Comparison of ENCODE assay signal across 30 cellular contexts in the genomic region with DNA sequence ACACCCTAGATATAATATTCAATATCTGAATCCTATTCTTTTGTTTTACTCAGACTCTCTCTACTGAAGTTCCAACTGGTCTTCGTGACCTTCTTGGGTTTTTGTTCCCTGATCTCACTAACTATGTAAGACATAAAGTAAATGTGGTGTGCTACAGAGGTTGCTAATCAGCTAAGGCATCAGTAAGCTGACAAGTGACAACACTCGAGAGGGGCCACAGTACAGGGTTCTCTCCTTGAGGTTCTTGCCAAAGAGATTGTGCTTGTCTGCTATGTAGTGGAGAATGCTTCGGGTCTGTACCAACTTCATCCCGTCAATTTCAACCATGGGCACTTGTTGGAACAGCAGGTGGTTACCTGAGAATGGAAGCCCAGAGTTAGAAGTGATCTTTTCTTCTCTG. TPM values are rescaled to one million over a fixed set of nuclear protein-coding genes. Genes with fewer than 3 reads are reported as not detected.
A peak's percentile ranks its signal among the peaks of the same experiment; 100 is the strongest.
DNase-seq lines count a peak whose midpoint lies in the region; ATAC-seq and TF ChIP-seq lines count a peak whose summit lies in the region.
"Had no signal": no experiment of that assay in that cellular context is flagged by ENCODE, and none has a peak within 500 bp of the region (broad histone marks: within the 10 kb centered on the region; RNA-seq: fewer than 3 reads in every experiment).

No MANE protein-coding gene starts in this region.

- peaks cover 23% of the 10 kb centered on the region for H4K20me1 ChIP-seq in BLaER1

- H3K4me1 ChIP-seq in BLaER1 (peaks cover 26% of the 10 kb centered on the region), Caco-2 (peaks cover 4% of the 10 kb centered on the region; the same call in 1 of the 2 replicates), lower lobe of right lung (no peaks in the 10 kb centered on the region)
- H3K4me1 ChIP-seq: body of pancreas, prostate gland had no signal

- intact Hi-C loops in Caco-2 (cut with micrococcal nuclease; ENCODE audit: unreplicated experiment) (no loop called here), lower lobe of right lung (cut with DNase I) (no loop called here)

- TF ChIP-seq CTCF in Caco-2 (IDR thresholded peaks at IDR 0.05; ENCODE audit: insufficient read depth in 1 of 2, low read depth in 1 of 2, low read length in 1 of 2, severe bottlenecking in 1 of 2, unreplicated experiment in 1 of 2) (no peak), lower lobe of right lung (IDR thresholded peaks at IDR 0.05) (no peak)

- POLR2A ChIA-PET in activated CD4-positive, alpha-beta memory T cell treated with anti-CD3 and anti-CD28 coated beads, Interleukin-2, amount 10 ng/mL, durations not matched to agents 7 days and 5 days (lab: Charles Lee): interaction anchor here (1.9 to 4.8 kb wide), 2 partner anchors 9 to 81 kb away, joined by 9 to 70 read pairs; a partner anchor contains a TSS
- POLR2A ChIA-PET in Caco-2 (lab: Charles Lee): no interaction called here

- H3K4me2 ChIP-seq in BLaER1: peak overlapping the region; percentile 81
- H3K4me2 ChIP-seq: SK-N-SH had no signal

- H3K27ac Mint-ChIP-seq in T-helper 1 cell treated with Interleukin-12 subunit alpha and Interleukin-12 subunit beta and Interleukin-4 antibody, amounts not matched to agents 30 μg/mL and 1 μg/mL, for 36 hours: no peak overlapping the region
- H3K27ac Mint-ChIP-seq in activated CD4-positive, alpha-beta memory T cell treated with anti-CD3 and anti-CD28 coated beads, Interleukin-2, amount 10 ng/mL, durations not matched to agents 7 days and 5 days: peak overlapping the region; percentile 82
- peak overlapping the region; percentile 31 for H3K27ac Mint-ChIP-seq in memory B cell
- H3K27ac Mint-ChIP-seq in Caco-2 (ENCODE audit: unreplicated experiment): no peak overlapping the region
- H3K27ac Mint-ChIP-seq: CD14-positive monocyte had no signal

- no peaks in the 10 kb centered on the region for H3K36me3 ChIP-seq in BLaER1
- peaks cover 1% of the 10 kb centered on the region for H3K36me3 ChIP-seq in Caco-2 (ENCODE audit: control insufficient read depth, insufficient read depth, low read length)
- H3K36me3 ChIP-seq in lower lobe of right lung: peaks cover 54% of the 10 kb centered on the region
- H3K36me3 ChIP-seq: prostate gland had no signal

- no peak overlapping the region for H3K4me3 ChIP-seq in BLaER1
- H3K4me3 ChIP-seq in Caco-2 (ENCODE audit: low read depth, low read length): no peak overlapping the region
- no peak overlapping the region for H3K4me3 ChIP-seq in lower lobe of right lung
- H3K4me3 ChIP-seq: body of pancreas, dorsolateral prefrontal cortex, heart right ventricle, prostate gland, upper lobe of left lung had no signal

- DNase-seq in T-helper 1 cell (no peak), memory B cell (ENCODE audit: low spot score in 2 of 2) (no peak), DMS153 (lab: John Stamatoyannopoulos, UW) (no peak), Caco-2 (no peak), lower lobe of right lung (no peak)
- no peak for DNase-seq in activated CD4-positive, alpha-beta memory T cell treated with anti-CD3 and anti-CD28 coated beads, Interleukin-2, amount 10 ng/mL, durations not matched to agents 7 days and 5 days
- DNase-seq: activated CD4-positive, alpha-beta T cell treated with anti-CD3 and anti-CD28 coated beads for 1 hour; body of pancreas; dorsolateral prefrontal cortex; GOT3; heart right ventricle; Kasumi-1; kidney; midbrain; naive B cell; NCI-H1048; NCI-H1694; NCI-H446; NCI-H748 treated with DMSO at 0.1 percent for 48 hours; occipital lobe; SK-N-SH; stimulated activated CD8-positive, alpha-beta memory T cell treated with anti-CD3 and anti-CD28 coated beads, Interleukin-4, amount 100 ng/mL, for 48 hours; upper lobe of left lung had no signal

- no peak overlapping the region for H3K9ac ChIP-seq in BLaER1
- H3K9ac ChIP-seq: SK-N-SH had no signal

- peaks cover 48% of the 10 kb centered on the region for H3K4me1 Mint-ChIP-seq in T-helper 1 cell treated with Interleukin-12 subunit alpha and Interleukin-12 subunit beta and Interleukin-4 antibody, amounts not matched to agents 30 μg/mL and 1 μg/mL, for 36 hours (ENCODE audit: low read depth)
- peaks cover 49% of the 10 kb centered on the region for H3K4me1 Mint-ChIP-seq in activated CD4-positive, alpha-beta memory T cell treated with anti-CD3 and anti-CD28 coated beads, Interleukin-2, amount 10 ng/mL, durations not matched to agents 7 days and 5 days
- H3K4me1 Mint-ChIP-seq in memory B cell (peaks cover 35% of the 10 kb centered on the region), Caco-2 (ENCODE audit: low read depth, unreplicated experiment) (peaks cover 2% of the 10 kb centered on the region)

- no peaks in the 10 kb centered on the region for H3K9me3 Mint-ChIP-seq in T-helper 1 cell treated with Interleukin-12 subunit alpha and Interleukin-12 subunit beta and Interleukin-4 antibody, amounts not matched to agents 30 μg/mL and 1 μg/mL, for 36 hours
- no peaks in the 10 kb centered on the region for H3K9me3 Mint-ChIP-seq in activated CD4-positive, alpha-beta memory T cell treated with anti-CD3 and anti-CD28 coated beads, Interleukin-2, amount 10 ng/mL, durations not matched to agents 7 days and 5 days
- H3K9me3 Mint-ChIP-seq in memory B cell: no peaks in the 10 kb centered on the region
- H3K9me3 Mint-ChIP-seq in Caco-2 (ENCODE audit: unreplicated experiment): no peaks in the 10 kb centered on the region
- H3K9me3 Mint-ChIP-seq: naive B cell had no signal

- peaks cover 16% of the 10 kb centered on the region for H3K36me3 Mint-ChIP-seq in T-helper 1 cell treated with Interleukin-12 subunit alpha and Interleukin-12 subunit beta and Interleukin-4 antibody, amounts not matched to agents 30 μg/mL and 1 μg/mL, for 36 hours (ENCODE audit: low read depth)
- peaks cover 43% of the 10 kb centered on the region for H3K36me3 Mint-ChIP-seq in activated CD4-positive, alpha-beta memory T cell treated with anti-CD3 and anti-CD28 coated beads, Interleukin-2, amount 10 ng/mL, durations not matched to agents 7 days and 5 days (ENCODE audit: low read depth)
- H3K36me3 Mint-ChIP-seq in memory B cell (no peaks in the 10 kb centered on the region), Caco-2 (ENCODE audit: insufficient read depth, unreplicated experiment) (peaks cover 13% of the 10 kb centered on the region)
- H3K36me3 Mint-ChIP-seq: CD14-positive monocyte had no signal

- CTCF ChIA-PET in activated CD4-positive, alpha-beta memory T cell treated with anti-CD3 and anti-CD28 coated beads, Interleukin-2, amount 10 ng/mL, durations not matched to agents 7 days and 5 days (lab: Charles Lee): interaction anchor here (4.4 kb wide), 1 partner anchor 9 kb away, joined by 42 read pairs; a partner anchor contains a TSS
- CTCF ChIA-PET in Caco-2 (lab: Charles Lee): no interaction called here

- no peaks in the 10 kb centered on the region for H3K9me3 ChIP-seq in BLaER1
- no peaks in the 10 kb centered on the region for H3K9me3 ChIP-seq in Caco-2
- no peaks in the 10 kb centered on the region for H3K9me3 ChIP-seq in lower lobe of right lung
- H3K9me3 ChIP-seq: body of pancreas, heart right ventricle, prostate gland, SK-N-SH, upper lobe of left lung had no signal

- H3K27me3 Mint-ChIP-seq in T-helper 1 cell treated with Interleukin-12 subunit alpha and Interleukin-12 subunit beta and Interleukin-4 antibody, amounts not matched to agents 30 μg/mL and 1 μg/mL, for 36 hours (ENCODE audit: low read depth): no peaks in the 10 kb centered on the region
- peaks cover 13% of the 10 kb centered on the region for H3K27me3 Mint-ChIP-seq in activated CD4-positive, alpha-beta memory T cell treated with anti-CD3 and anti-CD28 coated beads, Interleukin-2, amount 10 ng/mL, durations not matched to agents 7 days and 5 days
- H3K27me3 Mint-ChIP-seq in memory B cell (peaks cover 1% of the 10 kb centered on the region), Caco-2 (ENCODE audit: insufficient read depth, unreplicated experiment) (no peaks in the 10 kb centered on the region)
- H3K27me3 Mint-ChIP-seq: naive B cell had no signal

- no TSS peak for BruUV-seq in Caco-2 (replicated peaks; lab: Mats Ljungman, UMichigan)

- peak overlapping the region; percentile 18 for H3K4me3 Mint-ChIP-seq in T-helper 1 cell treated with Interleukin-12 subunit alpha and Interleukin-12 subunit beta and Interleukin-4 antibody, amounts not matched to agents 30 μg/mL and 1 μg/mL, for 36 hours
- no peak overlapping the region for H3K4me3 Mint-ChIP-seq in activated CD4-positive, alpha-beta memory T cell treated with anti-CD3 and anti-CD28 coated beads, Interleukin-2, amount 10 ng/mL, durations not matched to agents 7 days and 5 days
- H3K4me3 Mint-ChIP-seq in memory B cell: no peak overlapping the region
- H3K4me3 Mint-ChIP-seq in Caco-2 (ENCODE audit: unreplicated experiment): no peak overlapping the region
- H3K4me3 Mint-ChIP-seq: CD14-positive monocyte had no signal

- ATAC-seq in memory B cell (ENCODE audit: low read depth) (no peak), lower lobe of right lung (no peak)
- ATAC-seq: body of pancreas, heart right ventricle, Right ventricle myocardium inferior, sciatic nerve had no signal

- H3K27ac ChIP-seq in BLaER1 (no peak overlapping the region), lower lobe of right lung (no peak overlapping the region)
- H3K27ac ChIP-seq: 22Rv1, body of pancreas, dorsolateral prefrontal cortex, heart right ventricle, prostate gland, upper lobe of left lung had no signal

- peaks cover 15% of the 10 kb centered on the region; the same call in 1 of the 2 replicates for H3K27me3 ChIP-seq in BLaER1
- no peaks in the 10 kb centered on the region for H3K27me3 ChIP-seq in Caco-2 (replicated peaks; ENCODE audit: control insufficient read depth, insufficient read depth, low read length)
- no peaks in the 10 kb centered on the region for H3K27me3 ChIP-seq in lower lobe of right lung (ENCODE audit: low read depth)
- H3K27me3 ChIP-seq: body of pancreas, dorsolateral prefrontal cortex, heart right ventricle, upper lobe of left lung had no signal

RNA-seq across cellular contexts. Expression of a gene that starts 9.9 kb away (rescaled TPM):
- total RNA-seq in activated CD4-positive, alpha-beta memory T cell treated with anti-CD3 and anti-CD28 coated beads, Interleukin-2, amount 10 ng/mL, durations not matched to agents 7 days and 5 days: 10 to 100 TPM; 13.0 TPM
- total RNA-seq in Caco-2 (2022) (29.5 and 30.3 TPM in 2 replicates), lower lobe of right lung (63.4 TPM)

Comparison
In these comparisons a context has a peak if more than half of its experiments do, and no peak if none do; other contexts are left out.
1. H3K27ac Mint-ChIP-seq: peak in activated CD4-positive, alpha-beta memory T cell treated with anti-CD3 and anti-CD28 coated beads, Interleukin-2, amount 10 ng/mL, durations not matched to agents 7 days and 5 days (single experiment) and memory B cell (single experiment); none in T-helper 1 cell treated with Interleukin-12 subunit alpha and Interleukin-12 subunit beta and Interleukin-4 antibody, amounts not matched to agents 30 μg/mL and 1 μg/mL, for 36 hours (single experiment) and Caco-2 (single experiment).